9 cellular contexts compared by ENCODE assay signal in genomic region chr22:46250783-46251125, GRCh38. TPM values are rescaled to one million over a fixed set of nuclear protein-coding genes. Genes with fewer than 3 reads are reported as not detected.
DNase-seq lines count a peak whose midpoint lies in the region; ATAC-seq and TF ChIP-seq lines count a peak whose summit lies in the region.
"Had no signal": no experiment of that assay in that cellular context is flagged by ENCODE, and none has a peak within 500 bp of the region (broad histone marks: within the 10 kb centered on the region; RNA-seq: fewer than 3 reads in every experiment).

No MANE protein-coding gene starts in this region.

- H3K4me1 ChIP-seq in CD8-positive, alpha-beta T cell (ENCODE audit: insufficient read depth, low read length): peaks cover 21% of the 10 kb centered on the region
- H3K4me1 ChIP-seq in sigmoid colon: peaks cover 0 to 40% (median 27%) of the 10 kb centered on the region in 4 donors

- 3 to 6% methylated on average over 25 of the region's 25 CpGs for WGBS in sigmoid colon, 2 donors

- intact Hi-C loops in CD8-positive, alpha-beta T cell (cut with DNase I, micrococcal nuclease): loop anchor here (1.0 to 10.0 kb wide), 9 partner anchors 16 to 1086 kb away; partner anchors contain the start of genes GTSE1 (in 2 of the 2), TRMU (in 2 of the 2), NUP50 (in 1 of the 2) and PPARA (in 1 of the 2)
- intact Hi-C loops in Right ventricle myocardium superior (cut with DNase I) (no loop called here), sigmoid colon (cut with DNase I) (loop anchor here (2.0 kb wide), 1 partner anchor 16 kb away; no protein-coding TSS in a partner anchor)

- H3K27me3 ChIP-seq in CD8-positive, alpha-beta T cell (ENCODE audit: insufficient read depth, low read length): no peaks in the 10 kb centered on the region
- no peaks in the 10 kb centered on the region for H3K27me3 ChIP-seq in sigmoid colon

- H3K27me3 Mint-ChIP-seq in CD8-positive, alpha-beta T cell (ENCODE audit: low read depth): no peaks in the 10 kb centered on the region
- H3K27me3 Mint-ChIP-seq in HFFc6 (ENCODE audit: insufficient read depth): no peaks in the 10 kb centered on the region; the same call in 1 of the 2 replicates
- no peaks in the 10 kb centered on the region for H3K27me3 Mint-ChIP-seq in activated CD4-positive, alpha-beta T cell treated with anti-CD3 and anti-CD28 coated beads, Interleukin-2, amount 10 ng/mL, durations not matched to agents 7 days and 5 days

- POLR2A ChIA-PET in CD8-positive, alpha-beta T cell (lab: Charles Lee): interaction anchor here (0.6 to 1.5 kb wide), 6 partner anchors 9 to 511 kb away, joined by 3 to 12 read pairs (median 4); partner anchors contain the start of gene GTSE1
- POLR2A ChIA-PET in activated CD4-positive, alpha-beta T cell treated with anti-CD3 and anti-CD28 coated beads, Interleukin-2, amount 10 ng/mL, durations not matched to agents 7 days and 5 days (lab: Charles Lee): interaction anchor here (0.6 kb wide), 1 partner anchor 56 kb away, joined by 4 read pairs; no protein-coding TSS in a partner anchor

- peaks cover 22% of the 10 kb centered on the region for H3K4me1 Mint-ChIP-seq in CD8-positive, alpha-beta T cell (ENCODE audit: low read depth)
- H3K4me1 Mint-ChIP-seq in HFFc6 (ENCODE audit: low read depth): peaks cover 30% of the 10 kb centered on the region
- H3K4me1 Mint-ChIP-seq in activated CD4-positive, alpha-beta T cell treated with anti-CD3 and anti-CD28 coated beads, Interleukin-2, amount 10 ng/mL, durations not matched to agents 7 days and 5 days: peaks cover 25% of the 10 kb centered on the region

- CTCF ChIA-PET in CD8-positive, alpha-beta T cell (lab: Charles Lee): interaction anchor here (1.4 kb wide), 1 partner anchor 19 kb away, joined by 4 read pairs; no protein-coding TSS in a partner anchor
- CTCF ChIA-PET in activated CD4-positive, alpha-beta T cell treated with anti-CD3 and anti-CD28 coated beads, Interleukin-2, amount 10 ng/mL, durations not matched to agents 7 days and 5 days (lab: Charles Lee): no interaction called here

- H3K27ac ChIP-seq in CD8-positive, alpha-beta T cell (ENCODE audit: low read depth, low read length): peak overlapping the region; percentile 66
- H3K27ac ChIP-seq in sigmoid colon: peak overlapping the region; percentile 86 to 91 (median 90)

- H3K36me3 ChIP-seq in CD8-positive, alpha-beta T cell (ENCODE audit: insufficient read depth, low read length): no peaks in the 10 kb centered on the region
- H3K36me3 ChIP-seq in sigmoid colon: no peaks in the 10 kb centered on the region

- peak overlapping the region; percentile 82 for H3K27ac Mint-ChIP-seq in CD8-positive, alpha-beta T cell
- peak overlapping the region; percentile 66 for H3K27ac Mint-ChIP-seq in HFFc6
- H3K27ac Mint-ChIP-seq in activated CD4-positive, alpha-beta T cell treated with anti-CD3 and anti-CD28 coated beads, Interleukin-2, amount 10 ng/mL, durations not matched to agents 7 days and 5 days: peak overlapping the region; percentile 92

- TF ChIP-seq POLR2A in sigmoid colon (IDR thresholded peaks at IDR 0.05): no peak

- TF ChIP-seq EP300 in sigmoid colon (IDR thresholded peaks at IDR 0.05): no peak

- ATAC-seq in CD8-positive, alpha-beta T cell: no peak
- ATAC-seq in Right ventricle myocardium superior (ENCODE audit: poor library complexity) (peak; percentile 8), HG02763 (IDR thresholded peaks at IDR 0.05; ENCODE audit: unreplicated experiment) (no peak), HG02610 (IDR thresholded peaks at IDR 0.05; ENCODE audit: unreplicated experiment) (no peak)

- peak overlapping the region; percentile 82 for H3K4me3 Mint-ChIP-seq in CD8-positive, alpha-beta T cell
- H3K4me3 Mint-ChIP-seq in HFFc6: peak overlapping the region; percentile 85
- H3K4me3 Mint-ChIP-seq in activated CD4-positive, alpha-beta T cell treated with anti-CD3 and anti-CD28 coated beads, Interleukin-2, amount 10 ng/mL, durations not matched to agents 7 days and 5 days: peak overlapping the region; percentile 82

- H3K4me3 ChIP-seq in CD8-positive, alpha-beta T cell (ENCODE audit: low read depth, low read length): peak overlapping the region; percentile 80
- peak overlapping the region; percentile 78 to 91 (median 86) for H3K4me3 ChIP-seq in sigmoid colon

- no peak for TF ChIP-seq CTCF in CD8-positive, alpha-beta T cell (IDR thresholded peaks at IDR 0.05)
- TF ChIP-seq CTCF in HFFc6 (IDR thresholded peaks at IDR 0.05): no peak
- no peak for TF ChIP-seq CTCF in sigmoid colon (IDR thresholded peaks at IDR 0.05)

- no peak for DNase-seq in CD8-positive, alpha-beta T cell
- DNase-seq in HFFc6 (no peak), Right ventricle myocardium superior (no peak), sigmoid colon (no peak), NK-92 (lab: John Stamatoyannopoulos, UW; ENCODE audit: unreplicated experiment) (no peak)
- peak; percentile 13 for DNase-seq in activated CD4-positive, alpha-beta T cell treated with anti-CD3 and anti-CD28 coated beads, Interleukin-2, amount 10 ng/mL, durations not matched to agents 7 days and 5 days

- H3K36me3 Mint-ChIP-seq in CD8-positive, alpha-beta T cell: peaks cover 8% of the 10 kb centered on the region
- H3K36me3 Mint-ChIP-seq in HFFc6 (ENCODE audit: low read depth): 0 out of 2 replicates have a peak, but pooled peaks cover 5% of the 10 kb centered on the region
- peaks cover 8% of the 10 kb centered on the region for H3K36me3 Mint-ChIP-seq in activated CD4-positive, alpha-beta T cell treated with anti-CD3 and anti-CD28 coated beads, Interleukin-2, amount 10 ng/mL, durations not matched to agents 7 days and 5 days (ENCODE audit: low read depth)

- H3K9me3 ChIP-seq in CD8-positive, alpha-beta T cell (ENCODE audit: low read length): no peaks in the 10 kb centered on the region
- H3K9me3 ChIP-seq in sigmoid colon: no peaks in the 10 kb centered on the region

- no peaks in the 10 kb centered on the region for H3K9me3 Mint-ChIP-seq in CD8-positive, alpha-beta T cell
- H3K9me3 Mint-ChIP-seq in HFFc6: no peaks in the 10 kb centered on the region
- H3K9me3 Mint-ChIP-seq in activated CD4-positive, alpha-beta T cell treated with anti-CD3 and anti-CD28 coated beads, Interleukin-2, amount 10 ng/mL, durations not matched to agents 7 days and 5 days: peaks cover 2% of the 10 kb centered on the region

RNA-seq across cellular contexts. Expression of gene CDPF1, which starts 0.7 kb away (rescaled TPM):
- 1 to 10 TPM in 1 of 2 experiments, under 1 TPM in 1; 0.81 to 1.0 TPM for total RNA-seq in CD8-positive, alpha-beta T cell
- 1 to 10 TPM; 6.4 to 9.3 (median 7.6) TPM for total RNA-seq in HFFc6 (2021; fragmentation: NEBNext Ultra II Directional; extraction: Animal tissue kit (Norgen Biotek cat#: 25700))
- total RNA-seq in activated CD4-positive, alpha-beta T cell treated with anti-CD3 and anti-CD28 coated beads, Interleukin-2, amount 10 ng/mL, durations not matched to agents 7 days and 5 days: 10 to 100 TPM in 1 of 2 experiments, 1 to 10 TPM in 1; 9.2 to 10.8 TPM
- total RNA-seq in Right ventricle myocardium superior (5.4 TPM), sigmoid colon (10 to 100 TPM; 15.8 to 18.9 (median 17.5) TPM)
- 10 to 100 TPM in 1 of 3 donors, 1 to 10 TPM in 2; 7.9 to 11.2 (median 9.0) TPM for polyA plus RNA-seq in sigmoid colon

RNA-seq across cellular contexts. Expression of gene PKDREJ, which starts 12.4 kb away (rescaled TPM):
- total RNA-seq in CD8-positive, alpha-beta T cell: not detected
- not detected for total RNA-seq in HFFc6 (2021; fragmentation: NEBNext Ultra II Directional; extraction: Animal tissue kit (Norgen Biotek cat#: 25700))
- total RNA-seq in activated CD4-positive, alpha-beta T cell treated with anti-CD3 and anti-CD28 coated beads, Interleukin-2, amount 10 ng/mL, durations not matched to agents 7 days and 5 days: not detected
- 0.05 TPM for total RNA-seq in Right ventricle myocardium superior
- under 1 TPM in 2 of 4 donors, not detected in 2; 0.14 to 0.36 TPM for total RNA-seq in sigmoid colon
- under 1 TPM in 2 of 3 donors, not detected in 1; under 0.01 to 0.35 TPM for polyA plus RNA-seq in sigmoid colon
- total RNA-seq: renal cortical epithelial cell had no signal

RNA-seq across cellular contexts. Expression of gene TTC38, which starts 17.1 kb away (rescaled TPM):
- 1 to 10 TPM; 5.9 to 7.9 TPM for total RNA-seq in CD8-positive, alpha-beta T cell
- total RNA-seq in HFFc6 (2021; fragmentation: NEBNext Ultra II Directional; extraction: Animal tissue kit (Norgen Biotek cat#: 25700)): 10 to 100 TPM; 31.2 to 38.6 (median 36.6) TPM
- total RNA-seq in activated CD4-positive, alpha-beta T cell treated with anti-CD3 and anti-CD28 coated beads, Interleukin-2, amount 10 ng/mL, durations not matched to agents 7 days and 5 days: 10 to 100 TPM; 11.4 to 12.5 TPM
- 24.1 TPM for total RNA-seq in Right ventricle myocardium superior
- total RNA-seq in sigmoid colon: 10 to 100 TPM; 34.6 to 56.0 (median 40.0) TPM
- polyA plus RNA-seq in sigmoid colon: 100 to 1,000 TPM in 1 of 3 donors, 10 to 100 TPM in 2; 65.5 to 105 (median 85.3) TPM

RNA-seq across cellular contexts. Expression of gene GTSE1, which starts 45.9 kb away (rescaled TPM):
- total RNA-seq in CD8-positive, alpha-beta T cell: under 1 TPM; 0.19 to 0.30 TPM
- 10 to 100 TPM; 12.4 to 30.5 (median 27.9) TPM for total RNA-seq in HFFc6 (2021; fragmentation: NEBNext Ultra II Directional; extraction: Animal tissue kit (Norgen Biotek cat#: 25700))
- total RNA-seq in activated CD4-positive, alpha-beta T cell treated with anti-CD3 and anti-CD28 coated beads, Interleukin-2, amount 10 ng/mL, durations not matched to agents 7 days and 5 days: 100 to 1,000 TPM in 1 of 2 experiments, 10 to 100 TPM in 1; 96.4 to 103 TPM
- total RNA-seq in Right ventricle myocardium superior: 0.43 TPM
- total RNA-seq in sigmoid colon: under 1 TPM in 3 of 4 donors, not detected in 1; 0.27 to 0.36 (median 0.28) TPM
- 10 to 100 TPM in 1 of 3 donors, 1 to 10 TPM in 2; 1.6 to 14.3 (median 1.8) TPM for polyA plus RNA-seq in sigmoid colon
